In genomic region chr14:102526144-102526499, GRCh38 we compare ENCODE assay signal across 8 cellular contexts. TPM values are rescaled to one million over a fixed set of nuclear protein-coding genes. Genes with fewer than 3 reads are reported as not detected.
DNase-seq lines count a peak whose midpoint lies in the region; ATAC-seq, FAIRE-seq and TF ChIP-seq lines count a peak whose summit lies in the region.
"Not testable (repeated sequence)": the region's sequence is repeated elsewhere in the genome, so short reads cannot be mapped to it uniquely, and the experiment has no call there.

No MANE protein-coding gene starts in this region.

- not testable (repeated sequence) for H2AFZ ChIP-seq in OCI-LY1 (ENCODE audit: low read length)
- peak overlapping the region; percentile 52 for H2AFZ ChIP-seq in smooth muscle cell (ENCODE audit: low read depth)

- intact Hi-C loops in activated B cell treated with CpG ODN at 0.5 μM for 24 hours (cut with micrococcal nuclease); esophagus squamous epithelium (cut with DNase I): not testable (repeated sequence)

- not testable (repeated sequence) for H3K27me3 Mint-ChIP-seq in activated B cell treated with CpG ODN at 0.5 μM for 24 hours, naive B cell

- H3K4me2 ChIP-seq in A549, result peak overlapping the region; percentile 83
- H3K4me2 ChIP-seq in OCI-LY1 (ENCODE audit: low read length), result peak overlapping the region; percentile 97
- peak overlapping the region; percentile 86 for H3K4me2 ChIP-seq in smooth muscle cell

- TF ChIP-seq POLR2A in A549 (IDR thresholded peaks at IDR 0.05; ENCODE audit: low read length); esophagus squamous epithelium (IDR thresholded peaks at IDR 0.05): not testable (repeated sequence)

- H3K9me2 ChIP-seq in OCI-LY1 (ENCODE audit: low read depth, low read length), result not testable (repeated sequence)

- not testable (repeated sequence) for H3K4me3 Mint-ChIP-seq in activated B cell treated with CpG ODN at 0.5 μM for 24 hours
- H3K4me3 Mint-ChIP-seq in naive B cell, result peak overlapping the region in 6 of 8 donors; percentile 38 to 96 (median 86)

- not testable (repeated sequence) for TF ChIP-seq EP300 in A549 (IDR thresholded peaks at IDR 0.05)

- 60% methylated on average over 5 of the region's 5 CpGs for WGBS in A549 (ENCODE audit: missing lambda C conversion rate)
- WGBS in esophagus squamous epithelium, 2 donors, result 48 to 68% methylated on average over 5 of the region's 5 CpGs
- WGBS in smooth muscle cell (ENCODE audit: low lambda C conversion rate), result 68% methylated on average over 5 of the region's 5 CpGs

- not testable (repeated sequence) for H3K9me3 Mint-ChIP-seq in activated B cell treated with CpG ODN at 0.5 μM for 24 hours, naive B cell

- not testable (repeated sequence) for H3F3A ChIP-seq in OCI-LY1 (ENCODE audit: insufficient read depth, low read length); smooth muscle cell (ENCODE audit: low read depth)

- not testable (repeated sequence) for H3K79me2 ChIP-seq in OCI-LY1 (ENCODE audit: insufficient read depth, low read length); smooth muscle cell (ENCODE audit: low read depth)

- POLR2A ChIA-PET in A549 (lab: Yijun Ruan, JAX), result interaction anchor here (1.3 to 2.7 kb wide), 3 partner anchors 16 to 65 kb away, joined by 4 to 23 read pairs (median 6); partner anchors contain the start of gene ANKRD9
- POLR2A ChIA-PET in activated B cell treated with CpG ODN at 0.5 μM for 24 hours (lab: Charles Lee), result interaction anchor here (0.7 to 2.7 kb wide), 3 partner anchors 66 to 164 kb away, joined by 3 to 18 read pairs (median 11); partner anchors contain the start of genes CINP and TECPR2

- H3K4me1 ChIP-seq in A549 (peaks cover 37% of the 10 kb centered on the region), OCI-LY1 (ENCODE audit: insufficient read depth, low read length, severe bottlenecking) (peaks cover 25% of the 10 kb centered on the region), adipocyte (ENCODE audit: control insufficient read depth, insufficient read depth, low read length) (peaks cover 12% of the 10 kb centered on the region), esophagus squamous epithelium (peaks cover 15 to 58% (median 21%) of the 10 kb centered on the region in 3 donors)
- not testable (repeated sequence) for H3K4me1 ChIP-seq in smooth muscle cell (ENCODE audit: low read depth)

- DNase-seq in A549 (ENCODE audit: low read depth in 1 of 2, low spot score in 1 of 2); GM12864 (ENCODE audit: low read depth); activated B cell treated with CpG ODN at 0.5 μM for 24 hours; adipocyte (ENCODE audit: low read depth); esophagus squamous epithelium (lab: John Stamatoyannopoulos, UW); naive B cell; smooth muscle cell (lab: John Stamatoyannopoulos, UW; ENCODE audit: unreplicated experiment): not testable (repeated sequence)

- H3K36me3 Mint-ChIP-seq in activated B cell treated with CpG ODN at 0.5 μM for 24 hours (ENCODE audit: low read depth); naive B cell: not testable (repeated sequence)

- H3K27ac Mint-ChIP-seq in activated B cell treated with CpG ODN at 0.5 μM for 24 hours, result peak overlapping the region; percentile 81
- peak overlapping the region in 3 of 6 donors; percentile 70 to 93 (median 77) for H3K27ac Mint-ChIP-seq in naive B cell

- CTCF ChIA-PET in A549 (lab: Yijun Ruan, JAX), result interaction anchor here (0.6 to 1.0 kb wide), 2 partner anchors 68 to 130 kb away, joined by 3 read pairs; no protein-coding TSS in a partner anchor
- CTCF ChIA-PET in activated B cell treated with CpG ODN at 0.5 μM for 24 hours (lab: Charles Lee), result not testable (repeated sequence)

- peak overlapping the region; percentile 51; the same call in 2 of the 3 replicates for H3K4me3 ChIP-seq in A549
- peak overlapping the region; percentile 70 for H3K4me3 ChIP-seq in GM12864 (ENCODE audit: low read depth, low read length)
- H3K4me3 ChIP-seq in OCI-LY1 (ENCODE audit: low read depth, low read length, poor library complexity, severe bottlenecking), result peak overlapping the region; percentile 65
- H3K4me3 ChIP-seq in adipocyte (ENCODE audit: low read length), result peak overlapping the region; percentile 86
- H3K4me3 ChIP-seq in esophagus squamous epithelium, smooth muscle cell: not testable (repeated sequence)

- TF ChIP-seq RAD21 in A549 (conservative IDR thresholded peaks at IDR 0.05 in 1 of 2, IDR thresholded peaks at IDR 0.05 in 1 of 2), result not testable (repeated sequence)

- peak overlapping the region; percentile 85 to 88 for H3K27ac ChIP-seq in A549
- peak overlapping the region; percentile 90 for H3K27ac ChIP-seq in OCI-LY1 (ENCODE audit: low read depth, low read length, poor library complexity, severe bottlenecking)
- peak overlapping the region; percentile 56 to 97 (median 92) for H3K27ac ChIP-seq in esophagus squamous epithelium
- not testable (repeated sequence) for H3K27ac ChIP-seq in smooth muscle cell (ENCODE audit: low read depth)

- H4K20me1 ChIP-seq in OCI-LY1 (ENCODE audit: insufficient read depth, low read length); smooth muscle cell (ENCODE audit: low read depth): not testable (repeated sequence)

- H3K27me3 ChIP-seq in OCI-LY1 (ENCODE audit: insufficient read depth, low read length); adipocyte (replicated peaks; ENCODE audit: control insufficient read depth, insufficient read depth, low read length); esophagus squamous epithelium; smooth muscle cell (ENCODE audit: low read depth): not testable (repeated sequence)

- H3K9ac ChIP-seq in OCI-LY1 (ENCODE audit: low read length) (peak overlapping the region; percentile 75; the same call in 1 of the 2 replicates), adipocyte (ENCODE audit: low read length) (peak overlapping the region; percentile 82)
- H3K9ac ChIP-seq in smooth muscle cell (ENCODE audit: low read depth), result not testable (repeated sequence)

- not testable (repeated sequence) for ATAC-seq in A549; activated B cell treated with CpG ODN at 0.5 μM for 24 hours (ENCODE audit: low read depth); naive B cell (ENCODE audit: low read depth in 2 of 2)

- not testable (repeated sequence) for H3K9me3 ChIP-seq in A549; OCI-LY1 (ENCODE audit: low read length); adipocyte (ENCODE audit: control insufficient read depth, low read length); esophagus squamous epithelium; smooth muscle cell (replicated peaks; ENCODE audit: low read depth)

- TF ChIP-seq CTCF in A549 (IDR thresholded peaks at IDR 0.05); GM12864 (IDR thresholded peaks at IDR 0.05; ENCODE audit: low read depth, low read length, missing control alignments); OCI-LY1 (IDR thresholded peaks at IDR 0.05; ENCODE audit: low read length); activated B cell treated with CpG ODN at 0.5 μM for 24 hours (IDR thresholded peaks at IDR 0.05); esophagus squamous epithelium (IDR thresholded peaks at IDR 0.05); smooth muscle cell (IDR thresholded peaks at IDR 0.05; ENCODE audit: borderline replicate concordance, insufficient read depth, poor library complexity, severe bottlenecking): not testable (repeated sequence)

- not testable (repeated sequence) for FAIRE-seq in A549 (lab: Jason Lieb, UNC)

- not testable (repeated sequence) for H3K36me3 ChIP-seq in OCI-LY1 (ENCODE audit: insufficient read depth, low read length); adipocyte (ENCODE audit: control insufficient read depth, insufficient read depth, low read length, severe bottlenecking); esophagus squamous epithelium; smooth muscle cell (ENCODE audit: low read depth)

- peaks cover 41% of the 10 kb centered on the region for H3K4me1 Mint-ChIP-seq in activated B cell treated with CpG ODN at 0.5 μM for 24 hours
- peaks cover 32 to 43% (median 40%) of the 10 kb centered on the region in 3 donors for H3K4me1 Mint-ChIP-seq in naive B cell

TF ChIP-seq in A549, 52 proteins besides CTCF, POLR2A, EP300 and RAD21:
- not testable (repeated sequence) for TF ChIP-seq FOSL2 (IDR thresholded peaks at IDR 0.05)
- peak; percentile 24; the same call in 1 of the 2 replicates for TF ChIP-seq FOSL2 (CRISPR knock-in tag; IDR thresholded peaks at IDR 0.05)

RNA-seq across cellular contexts. Expression of gene ANKRD9, which starts 16.5 kb away (rescaled TPM):
- polyA plus RNA-seq in A549 (2011; rRNA removed) (6.3 and 7.5 TPM in 2 replicates), A549 (2017; fragmentation: RNase III; extraction: RNeasy Plus Mini Kit Qiagen cat#74134 plus additional on column Dnase treatment) (8.7 to 12.4 TPM (median 11.8 TPM) in 3 replicates), naive B cell (ENCODE audit: low read depth in 6 of 6) (under 1 TPM in 5 of 6 donors, not detected in 1; 0.08 to 0.49 (median 0.17) TPM), smooth muscle cell (38.9 and 40.3 TPM in 2 replicates)
- 25.6 and 37.7 TPM in 2 replicates for polyA plus RNA-seq in A549 (2012; cell fraction: cytosol; rRNA removed)
- polyA plus RNA-seq in A549 (2012; cell fraction: nucleus; rRNA removed), result 56.7 and 92.9 TPM in 2 replicates
- polyA minus RNA-seq in A549 (2011; rRNA and poly(A)+ RNA removed), result 5.0 and 6.9 TPM in 2 replicates
- total RNA-seq in activated B cell treated with CpG ODN at 0.5 μM for 24 hours (1.4 and 1.8 TPM in 2 replicates), esophagus squamous epithelium (10 to 100 TPM; 20.0 to 39.0 (median 30.2) TPM), smooth muscle cell (14.0 and 17.2 TPM in 2 replicates)
